Comparison of ENCODE assay signal across 8 cellular contexts in the genomic region with DNA sequence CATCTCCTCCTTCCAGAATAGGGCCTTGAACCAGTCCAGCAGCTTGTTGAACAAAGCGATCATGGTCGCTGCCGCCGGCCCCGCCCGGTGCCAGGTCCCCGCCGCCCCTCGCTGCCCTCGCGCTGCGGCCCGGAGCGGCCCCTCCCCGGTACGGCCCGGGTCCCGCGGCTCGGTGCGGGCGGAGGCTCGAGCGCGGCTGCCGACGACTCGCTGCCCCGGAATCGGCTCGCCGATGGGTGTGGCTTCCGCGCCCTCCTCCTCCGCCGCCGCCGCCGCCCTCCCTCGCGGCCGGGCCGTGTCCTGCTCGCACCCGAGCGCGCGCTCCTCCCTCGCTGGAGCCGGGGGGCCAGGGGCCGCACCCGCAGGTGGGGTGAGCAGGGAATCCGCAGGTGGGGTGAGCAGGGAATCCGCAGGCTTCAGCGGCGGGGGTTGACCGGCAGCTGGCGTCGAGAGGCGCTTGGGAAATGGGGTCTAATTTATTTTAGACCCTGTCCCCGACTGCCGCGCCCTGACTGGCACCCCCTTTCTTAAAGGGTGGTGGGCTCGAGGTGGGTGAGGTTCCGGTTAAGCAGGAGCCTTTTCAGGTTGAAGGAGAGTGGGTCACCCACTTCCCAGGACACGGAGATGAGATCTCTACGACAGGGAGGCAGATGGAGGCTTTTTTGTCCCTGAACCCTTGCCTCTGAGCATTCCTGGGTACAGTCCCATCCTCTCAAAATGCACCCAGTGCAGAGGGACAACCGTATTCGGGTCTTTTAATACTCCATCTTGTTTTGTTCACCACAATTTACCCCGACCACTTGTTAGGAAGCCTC. TPM values are rescaled to one million over a fixed set of nuclear protein-coding genes. Genes with fewer than 3 reads are reported as not detected.
DNase-seq lines count a peak whose midpoint lies in the region; ATAC-seq and TF ChIP-seq lines count a peak whose summit lies in the region.

ARL8A (minus strand) TSS at position 228 of the 815 bp plus-strand sequence; CDS start at position 63, 165 bp downstream.

- no peaks in the 10 kb centered on the region for H3K27me3 ChIP-seq in mononuclear cell (ENCODE audit: insufficient read depth, low read length)

- POLR2A ChIA-PET in AG04449 (lab: Yijun Ruan, JAX), result interaction anchor here (1.2 kb wide), 1 partner anchor 10 kb away, joined by 3 read pairs; no protein-coding TSS in a partner anchor

- peaks cover 30% of the 10 kb centered on the region for H3K36me3 Mint-ChIP-seq in stimulated activated naive CD8-positive, alpha-beta T cell treated with anti-CD3 and anti-CD28 coated beads, Interleukin-15, Interleukin-2, amounts not matched to agents 100 ng/mL and 50 ng/mL, for 24 hours (ENCODE audit: low read depth)

- H3K4me3 ChIP-seq in AG04449 (ENCODE audit: low read depth, low read length) (peak within 1 kb of the TSS; percentile 76), epithelial cell of esophagus (ENCODE audit: low read length) (peak within 1 kb of the TSS; percentile 76), mononuclear cell (ENCODE audit: low read length) (peak within 1 kb of the TSS; percentile 96)

- no peak for TF ChIP-seq CTCF in AG04449 (IDR thresholded peaks at IDR 0.05; ENCODE audit: insufficient read depth, low read length, missing control alignments)
- no peak for TF ChIP-seq CTCF in epithelial cell of esophagus (IDR thresholded peaks at IDR 0.05; ENCODE audit: insufficient read depth, low read depth, low read length, missing control alignments)

- peak; percentile 67 for ATAC-seq in HG03045 (IDR thresholded peaks at IDR 0.05; ENCODE audit: unreplicated experiment)

- H3K9me3 ChIP-seq in mononuclear cell (ENCODE audit: low read depth, low read length), result no peaks in the 10 kb centered on the region

- no peaks in the 10 kb centered on the region for H3K9me3 Mint-ChIP-seq in stimulated activated naive CD8-positive, alpha-beta T cell treated with anti-CD3 and anti-CD28 coated beads, Interleukin-15, Interleukin-2, amounts not matched to agents 100 ng/mL and 50 ng/mL, for 24 hours

- H3K4me3 Mint-ChIP-seq in stimulated activated naive CD8-positive, alpha-beta T cell treated with anti-CD3 and anti-CD28 coated beads, Interleukin-15, Interleukin-2, amounts not matched to agents 100 ng/mL and 50 ng/mL, for 24 hours, result peak within 1 kb of the TSS; percentile 96

- peak; percentile 46 for TF ChIP-seq POLR2A in GM18526 (IDR thresholded peaks at IDR 0.05; ENCODE audit: extremely low read depth, insufficient read length)

- no peaks in the 10 kb centered on the region for H3K27me3 Mint-ChIP-seq in stimulated activated naive CD8-positive, alpha-beta T cell treated with anti-CD3 and anti-CD28 coated beads, Interleukin-15, Interleukin-2, amounts not matched to agents 100 ng/mL and 50 ng/mL, for 24 hours

- CTCF ChIA-PET in AG04449 (lab: Yijun Ruan, JAX), result interaction anchor here (1.0 to 3.1 kb wide), 3 partner anchors 9 to 10 kb away, joined by 6 to 21 read pairs (median 16); no protein-coding TSS in a partner anchor

- peaks cover 40% of the 10 kb centered on the region for H3K4me1 Mint-ChIP-seq in stimulated activated naive CD8-positive, alpha-beta T cell treated with anti-CD3 and anti-CD28 coated beads, Interleukin-15, Interleukin-2, amounts not matched to agents 100 ng/mL and 50 ng/mL, for 24 hours (ENCODE audit: low read depth)

- peaks cover 44% of the 10 kb centered on the region for H3K4me1 ChIP-seq in mononuclear cell (ENCODE audit: insufficient read depth, low read length)

- H3K27ac Mint-ChIP-seq in stimulated activated naive CD8-positive, alpha-beta T cell treated with anti-CD3 and anti-CD28 coated beads, Interleukin-15, Interleukin-2, amounts not matched to agents 100 ng/mL and 50 ng/mL, for 24 hours, result peak within 1 kb of the TSS; percentile 90

- DNase-seq in AG04449 (ENCODE audit: low read depth, low spot score) (no peak), NCI-H510A treated with DMSO at 0.1 percent for 48 hours (lab: John Stamatoyannopoulos, UW) (peak; percentile 51), activated T-cell treated with anti-CD3 and anti-CD28 coated beads for 48 hours (ENCODE audit: low read depth) (peak; percentile 67), epithelial cell of esophagus (ENCODE audit: low read depth) (peak; percentile 55)

RNA-seq across cellular contexts. Expression of gene ARL8A, which starts in this region (rescaled TPM):
- 63.6 TPM for total RNA-seq in mononuclear cell
